8 cellular contexts compared by ENCODE assay signal in the genomic region with DNA sequence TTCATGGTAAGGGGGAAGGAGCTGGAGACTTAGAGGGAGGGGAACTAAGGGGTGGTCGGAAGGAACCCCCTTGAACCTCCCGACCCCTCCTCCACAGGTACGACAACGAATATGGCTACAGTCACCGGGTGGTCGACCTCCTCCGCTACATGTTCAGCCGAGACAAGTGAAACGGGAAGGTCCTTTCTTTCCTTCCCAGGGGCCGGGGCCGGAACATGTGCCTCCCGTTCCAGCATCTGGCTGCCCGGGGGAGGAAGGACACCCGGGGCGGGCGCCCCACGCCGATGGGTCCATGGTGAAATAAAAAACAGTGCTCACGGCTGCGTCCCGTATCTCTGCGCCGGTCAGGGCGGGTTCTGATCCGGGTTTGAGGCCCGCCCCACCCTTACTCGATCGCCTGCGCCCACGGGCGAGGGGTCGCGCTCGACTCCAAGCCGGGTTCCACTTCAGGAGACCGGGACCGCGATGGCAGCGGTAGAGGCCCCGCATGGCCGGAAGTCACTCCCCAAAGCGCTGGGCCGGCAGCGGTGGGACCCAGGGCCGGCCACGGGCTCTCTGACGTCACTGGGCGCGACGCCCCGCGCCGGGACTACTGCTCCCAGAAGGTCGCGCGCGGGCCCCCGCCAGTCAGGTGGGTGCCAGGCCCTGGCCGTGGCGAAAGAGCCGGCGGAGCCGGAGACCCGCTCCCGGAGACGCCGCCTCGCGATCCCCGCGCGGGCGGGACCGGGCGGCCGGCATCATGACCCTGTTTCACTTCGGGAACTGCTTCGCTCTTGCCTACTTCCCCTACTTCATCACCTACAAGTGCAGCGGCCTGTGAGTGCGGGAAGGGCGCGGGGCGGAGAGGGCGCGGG. TPM values are rescaled to one million over a fixed set of nuclear protein-coding genes. Genes with fewer than 3 reads are reported as not detected.
A peak's percentile ranks its signal among the peaks of the same experiment; 100 is the strongest.
DNase-seq lines count a peak whose midpoint lies in the region; ATAC-seq and TF ChIP-seq lines count a peak whose summit lies in the region.

A gene with protein sequence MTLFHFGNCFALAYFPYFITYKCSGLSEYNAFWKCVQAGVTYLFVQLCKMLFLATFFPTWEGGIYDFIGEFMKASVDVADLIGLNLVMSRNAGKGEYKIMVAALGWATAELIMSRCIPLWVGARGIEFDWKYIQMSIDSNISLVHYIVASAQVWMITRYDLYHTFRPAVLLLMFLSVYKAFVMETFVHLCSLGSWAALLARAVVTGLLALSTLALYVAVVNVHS (plus strand): TSS at position 626 of the 854 bp plus-strand sequence. CDS start 114 bp downstream, at position 740.

- peak; percentile 60 for ATAC-seq in GM18870 (IDR thresholded peaks at IDR 0.05; ENCODE audit: unreplicated experiment)
- peak; percentile 74 for ATAC-seq in HG03175 (IDR thresholded peaks at IDR 0.05; ENCODE audit: unreplicated experiment)

- TF ChIP-seq CTCF in kidney epithelial cell (IDR thresholded peaks at IDR 0.05; ENCODE audit: insufficient read depth, low read length, poor library complexity, severe bottlenecking), result no peak

- H3K4me3 ChIP-seq in kidney epithelial cell (ENCODE audit: low read depth, low read length), result peak within 1 kb of the TSS; percentile 79

- no peaks in the 10 kb centered on the region for H3K27me3 ChIP-seq in kidney epithelial cell (ENCODE audit: control insufficient read depth, insufficient read depth, low read length)

- in situ Hi-C loops in ACHN (cut with HindIII; ENCODE audit: low pct_ligation_motif_present, low pct_unique_long_range_greater_than_20kb, low sequenced_read_pairs), result no loop called here

- peaks cover 1% of the 10 kb centered on the region for H3K36me3 ChIP-seq in kidney epithelial cell (ENCODE audit: control insufficient read depth, insufficient read depth, low read length)

- peak; percentile 86 for DNase-seq in ACHN
- DNase-seq in NCI-H345 treated with DMSO at 0.1 percent for 48 hours (lab: John Stamatoyannopoulos, UW; ENCODE audit: unreplicated experiment), result peak; percentile 95
- peak; percentile 73 for DNase-seq in activated CD4-positive, CD25-positive, alpha-beta regulatory T cell treated with anti-CD3 and anti-CD28 coated beads, Interleukin-2, amount 50 U/mL, for 72 hours
- DNase-seq in cerebellar cortex (ENCODE audit: low spot score), result peak; percentile 84
- peak; percentile 55 for DNase-seq in kidney epithelial cell (ENCODE audit: low read depth)
- DNase-seq in stimulated activated CD4-positive, alpha-beta T cell treated with anti-CD3 and anti-CD28 coated beads, Interleukin-15, amount 100 ng/mL, for 24 hours, result peak; percentile 93

RNA-seq across cellular contexts. Expression of the gene that starts here (rescaled TPM):
- 160 and 166 TPM in 2 replicates for total RNA-seq in kidney epithelial cell

Comparison
In these comparisons a context has a peak if more than half of its experiments do, and no peak if none do; other contexts are left out.
1. Peak in every context shown above with its lines: DNase-seq, ATAC-seq and H3K4me3 ChIP-seq.